In the genomic region with DNA sequence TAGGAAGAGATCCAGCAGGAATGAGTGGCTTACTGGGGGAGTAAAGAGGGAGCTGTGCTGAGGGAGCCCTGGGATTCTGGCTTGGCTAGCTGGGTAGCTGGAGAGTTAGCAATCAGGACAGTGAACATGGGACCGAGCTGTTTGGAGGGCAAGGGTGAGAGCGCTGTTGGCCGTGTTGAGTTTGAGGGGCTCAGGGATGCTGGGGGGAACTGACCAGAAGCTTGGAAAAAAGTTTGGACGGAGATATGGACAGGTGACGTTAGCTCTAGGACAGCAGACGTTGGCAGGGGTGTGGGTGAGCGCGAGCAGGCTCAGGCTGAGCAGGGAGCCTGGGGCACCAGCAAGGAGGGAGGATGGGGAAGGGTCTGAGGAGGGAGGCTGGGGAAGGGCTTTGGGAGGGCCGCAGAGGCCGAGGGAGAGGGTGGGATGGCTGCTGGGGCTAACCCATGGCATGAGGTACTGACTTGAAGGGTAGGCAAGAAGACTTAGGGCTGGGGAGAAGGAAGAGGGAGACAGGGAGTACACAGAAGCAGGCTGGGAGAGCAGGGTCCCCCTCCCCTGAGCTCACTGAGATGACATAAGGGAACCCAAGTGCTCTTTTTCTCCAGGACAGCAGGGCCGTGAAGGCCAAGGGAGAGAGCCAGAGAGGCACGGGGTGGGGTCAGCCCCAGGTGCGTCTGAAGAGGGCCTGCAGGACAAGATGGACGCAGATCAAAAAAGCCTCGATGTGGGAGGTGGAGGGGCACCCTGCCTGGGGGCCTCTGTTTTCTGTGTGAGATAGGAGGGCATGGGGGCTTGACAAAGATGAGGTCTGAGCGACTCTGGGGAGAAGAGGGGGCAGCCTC, we compare ENCODE assay signal across 13 cellular contexts. TPM values are rescaled to one million over a fixed set of nuclear protein-coding genes. Genes with fewer than 3 reads are reported as not detected.
A peak's percentile ranks its signal among the peaks of the same experiment; 100 is the strongest.
DNase-seq lines count a peak whose midpoint lies in the region; ATAC-seq lines count a peak whose summit lies in the region.
"Had no signal": no experiment of that assay in that cellular context is flagged by ENCODE, and none has a peak within 500 bp of the region (broad histone marks: within the 10 kb centered on the region; RNA-seq: fewer than 3 reads in every experiment).

No MANE protein-coding gene starts in this region.

- H3K4me1 Mint-ChIP-seq in activated naive CD4-positive, alpha-beta T cell treated with anti-CD3 and anti-CD28 coated beads, Interleukin-2, amount 50 U/mL, for 24 hours, result peaks cover 50% of the 10 kb centered on the region
- H3K4me1 Mint-ChIP-seq in activated T-helper 1 cell treated with anti-CD3 and anti-CD28 coated beads, Interleukin-12 subunit alpha, Interleukin-12 subunit beta, Interleukin-2, Interleukin-4 antibody, amounts not matched to agents 30 ng/mL and 10 ng/mL and 1 ng/mL, durations not matched to agents 14 hours and 24 hours and 36 hours (ENCODE audit: low read depth), result peaks cover 85% of the 10 kb centered on the region

- no peak for DNase-seq in activated naive CD4-positive, alpha-beta T cell treated with anti-CD3 and anti-CD28 coated beads, Interleukin-2, amount 50 U/mL, for 16 hours
- no peak for DNase-seq in activated T-helper 1 cell treated with anti-CD3 and anti-CD28 coated beads, Interleukin-12 subunit alpha, Interleukin-12 subunit beta, Interleukin-2, Interleukin-4 antibody, amounts not matched to agents 30 ng/mL and 10 ng/mL and 1 ng/mL, durations not matched to agents 14 hours and 24 hours and 36 hours (ENCODE audit: low spot score)
- peak; percentile 80 for DNase-seq in mesenteric fat pad (ENCODE audit: low spot score)
- DNase-seq in NCI-H82 treated with DMSO at 0.1 percent for 48 hours (lab: John Stamatoyannopoulos, UW; ENCODE audit: unreplicated experiment), result no peak
- DNase-seq: left ventricle myocardium inferior, NCI-H2029 treated with DMSO at 0.1 percent for 48 hours, pancreas, right lobe of liver had no signal

- H3K9me3 Mint-ChIP-seq in activated naive CD4-positive, alpha-beta T cell treated with anti-CD3 and anti-CD28 coated beads, Interleukin-2, amount 50 U/mL, for 24 hours, result no peaks in the 10 kb centered on the region
- H3K9me3 Mint-ChIP-seq in activated T-helper 1 cell treated with anti-CD3 and anti-CD28 coated beads, Interleukin-12 subunit alpha, Interleukin-12 subunit beta, Interleukin-2, Interleukin-4 antibody, amounts not matched to agents 30 ng/mL and 10 ng/mL and 1 ng/mL, durations not matched to agents 14 hours and 24 hours and 36 hours, result no peaks in the 10 kb centered on the region

- peak overlapping the region; percentile 60 for H3K27ac Mint-ChIP-seq in activated naive CD4-positive, alpha-beta T cell treated with anti-CD3 and anti-CD28 coated beads, Interleukin-2, amount 50 U/mL, for 24 hours
- peak overlapping the region; percentile 87 for H3K27ac Mint-ChIP-seq in activated T-helper 1 cell treated with anti-CD3 and anti-CD28 coated beads, Interleukin-12 subunit alpha, Interleukin-12 subunit beta, Interleukin-2, Interleukin-4 antibody, amounts not matched to agents 30 ng/mL and 10 ng/mL and 1 ng/mL, durations not matched to agents 14 hours and 24 hours and 36 hours

- H3K36me3 Mint-ChIP-seq in activated naive CD4-positive, alpha-beta T cell treated with anti-CD3 and anti-CD28 coated beads, Interleukin-2, amount 50 U/mL, for 24 hours, result peaks cover 37% of the 10 kb centered on the region
- H3K36me3 Mint-ChIP-seq in activated T-helper 1 cell treated with anti-CD3 and anti-CD28 coated beads, Interleukin-12 subunit alpha, Interleukin-12 subunit beta, Interleukin-2, Interleukin-4 antibody, amounts not matched to agents 30 ng/mL and 10 ng/mL and 1 ng/mL, durations not matched to agents 14 hours and 24 hours and 36 hours (ENCODE audit: low read depth), result peaks cover 73% of the 10 kb centered on the region

- no peak for ATAC-seq in HG03432 (IDR thresholded peaks at IDR 0.05; ENCODE audit: unreplicated experiment)
- ATAC-seq in GM19035 (IDR thresholded peaks at IDR 0.05; ENCODE audit: unreplicated experiment), result no peak
- ATAC-seq: pancreas, right lobe of liver had no signal

- H3K4me3 Mint-ChIP-seq in activated naive CD4-positive, alpha-beta T cell treated with anti-CD3 and anti-CD28 coated beads, Interleukin-2, amount 50 U/mL, for 24 hours, result no peak overlapping the region
- peak overlapping the region; percentile 79 for H3K4me3 Mint-ChIP-seq in activated T-helper 1 cell treated with anti-CD3 and anti-CD28 coated beads, Interleukin-12 subunit alpha, Interleukin-12 subunit beta, Interleukin-2, Interleukin-4 antibody, amounts not matched to agents 30 ng/mL and 10 ng/mL and 1 ng/mL, durations not matched to agents 14 hours and 24 hours and 36 hours

- intact Hi-C loops in activated T-helper 1 cell treated with anti-CD3 and anti-CD28 coated beads, Interleukin-12 subunit alpha, Interleukin-12 subunit beta, Interleukin-2, Interleukin-4 antibody, amounts not matched to agents 30 ng/mL and 10 ng/mL and 1 ng/mL, durations not matched to agents 14 hours and 24 hours and 36 hours (cut with micrococcal nuclease), result no loop called here

- H3K27me3 Mint-ChIP-seq in activated naive CD4-positive, alpha-beta T cell treated with anti-CD3 and anti-CD28 coated beads, Interleukin-2, amount 50 U/mL, for 24 hours, result no peaks in the 10 kb centered on the region
- H3K27me3 Mint-ChIP-seq in activated T-helper 1 cell treated with anti-CD3 and anti-CD28 coated beads, Interleukin-12 subunit alpha, Interleukin-12 subunit beta, Interleukin-2, Interleukin-4 antibody, amounts not matched to agents 30 ng/mL and 10 ng/mL and 1 ng/mL, durations not matched to agents 14 hours and 24 hours and 36 hours (ENCODE audit: insufficient read depth), result no peaks in the 10 kb centered on the region

RNA-seq across cellular contexts. Expression of a gene that starts 8.2 kb away (rescaled TPM):
- 283 and 286 TPM in 2 replicates for total RNA-seq in activated T-helper 1 cell treated with anti-CD3 and anti-CD28 coated beads, Interleukin-12 subunit alpha, Interleukin-12 subunit beta, Interleukin-2, Interleukin-4 antibody, amounts not matched to agents 30 ng/mL and 10 ng/mL and 1 ng/mL, durations not matched to agents 14 hours and 24 hours and 36 hours
- 4.7 TPM for total RNA-seq in mesenteric fat pad
- total RNA-seq: urinary bladder had no signal

RNA-seq across cellular contexts. Expression of a gene that starts 41.1 kb away (rescaled TPM):
- 117 TPM in 2 replicates for total RNA-seq in activated T-helper 1 cell treated with anti-CD3 and anti-CD28 coated beads, Interleukin-12 subunit alpha, Interleukin-12 subunit beta, Interleukin-2, Interleukin-4 antibody, amounts not matched to agents 30 ng/mL and 10 ng/mL and 1 ng/mL, durations not matched to agents 14 hours and 24 hours and 36 hours
- 64.4 TPM for total RNA-seq in mesenteric fat pad

RNA-seq across cellular contexts. Expression of a gene that starts 50.5 kb away (rescaled TPM):
- 0.65 and 0.78 TPM in 2 replicates for total RNA-seq in activated T-helper 1 cell treated with anti-CD3 and anti-CD28 coated beads, Interleukin-12 subunit alpha, Interleukin-12 subunit beta, Interleukin-2, Interleukin-4 antibody, amounts not matched to agents 30 ng/mL and 10 ng/mL and 1 ng/mL, durations not matched to agents 14 hours and 24 hours and 36 hours
- total RNA-seq in mesenteric fat pad, result 0.10 TPM
- total RNA-seq: esophagus muscularis mucosa, right lobe of liver had no signal

RNA-seq across cellular contexts. Expression of a gene that starts 52.3 kb away (rescaled TPM):
- total RNA-seq in activated T-helper 1 cell treated with anti-CD3 and anti-CD28 coated beads, Interleukin-12 subunit alpha, Interleukin-12 subunit beta, Interleukin-2, Interleukin-4 antibody, amounts not matched to agents 30 ng/mL and 10 ng/mL and 1 ng/mL, durations not matched to agents 14 hours and 24 hours and 36 hours, result 49.1 and 49.8 TPM in 2 replicates
- total RNA-seq in mesenteric fat pad, result 1.8 TPM
- total RNA-seq: right lobe of liver had no signal

RNA-seq across cellular contexts. Expression of a gene that starts 56.9 kb away (rescaled TPM):
- total RNA-seq in activated T-helper 1 cell treated with anti-CD3 and anti-CD28 coated beads, Interleukin-12 subunit alpha, Interleukin-12 subunit beta, Interleukin-2, Interleukin-4 antibody, amounts not matched to agents 30 ng/mL and 10 ng/mL and 1 ng/mL, durations not matched to agents 14 hours and 24 hours and 36 hours, result 371 and 374 TPM in 2 replicates
- total RNA-seq in mesenteric fat pad, result 154 TPM

Comparison
In these comparisons a context has a peak if more than half of its experiments do, and no peak if none do; other contexts are left out.
1. RNA of a gene that starts 8.2 kb away (total RNA-seq): 283 to 286 TPM in activated T-helper 1 cell treated with anti-CD3 and anti-CD28 coated beads, Interleukin-12 subunit alpha, Interleukin-12 subunit beta, Interleukin-2, Interleukin-4 antibody, amounts not matched to agents 30 ng/mL and 10 ng/mL and 1 ng/mL, durations not matched to agents 14 hours and 24 hours and 36 hours; 4.7 TPM in mesenteric fat pad (single experiment); every median in the first group is over 10 times any median in the second.